In the genomic region with DNA sequence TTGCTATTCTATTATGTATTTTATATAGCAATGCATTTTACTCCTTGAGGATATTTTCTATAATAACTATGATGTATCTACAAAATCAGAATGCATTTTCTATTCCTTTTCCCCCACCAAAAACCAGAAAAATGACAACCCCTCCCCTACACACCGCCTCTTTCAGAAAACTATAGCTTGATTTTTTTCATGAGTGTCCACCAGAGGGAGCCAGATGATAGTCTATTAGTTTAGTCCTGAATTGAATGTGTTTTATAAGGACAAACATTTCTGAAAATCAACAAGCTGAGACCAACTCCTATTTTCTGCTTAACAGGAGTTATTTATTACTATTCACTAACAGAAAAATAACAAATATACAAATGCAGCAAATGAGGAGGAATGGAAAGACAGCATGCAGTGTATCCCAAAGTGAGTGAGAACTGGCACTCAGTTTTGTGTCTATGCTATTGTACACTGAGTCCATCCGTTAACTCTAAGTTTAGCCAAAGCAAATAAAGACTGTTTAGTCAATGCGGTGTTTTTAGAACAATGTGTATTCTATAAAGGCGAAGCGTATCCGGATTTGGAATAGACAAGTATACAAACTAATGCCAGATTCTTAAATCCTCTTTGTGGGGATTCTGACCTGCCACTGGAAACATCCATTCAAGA, we compare ENCODE assay signal across 8 cellular contexts.
DNase-seq lines count a peak whose midpoint lies in the region; ATAC-seq and TF ChIP-seq lines count a peak whose summit lies in the region.

No MANE protein-coding gene starts in this region.

- no peak overlapping the region for H3K27ac Mint-ChIP-seq in stimulated activated naive CD8-positive, alpha-beta T cell treated with anti-CD3 and anti-CD28 coated beads, Interleukin-15, amount 100 ng/mL, for 72 hours

- no peaks in the 10 kb centered on the region for H4K20me1 ChIP-seq in PC-3 (ENCODE audit: low read length)

- peaks cover 7% of the 10 kb centered on the region for H3K4me1 ChIP-seq in PC-3 (ENCODE audit: insufficient read depth, low read length)

- H3K9me2 ChIP-seq in PC-3 (replicated peaks; ENCODE audit: low read length): no peaks in the 10 kb centered on the region

- TF ChIP-seq CTCF in PC-3 (conservative IDR thresholded peaks at IDR 0.05; ENCODE audit: low read depth, low read length): peak; percentile 88

- no peaks in the 10 kb centered on the region for H3F3A ChIP-seq in PC-3 (ENCODE audit: low read length, unreplicated experiment)

- intact Hi-C loops in PC-3 (cut with micrococcal nuclease): loop anchor here (1.0 to 10.0 kb wide), 5 partner anchors 154 to 862 kb away; partner anchors contain the start of genes EEIG2 and SLC25A24

- H3K4me3 ChIP-seq in PC-3 (ENCODE audit: low read length): no peak overlapping the region

- no peak overlapping the region for H3K27ac ChIP-seq in PC-3 (ENCODE audit: low read length)

- no peaks in the 10 kb centered on the region for H3K36me3 ChIP-seq in PC-3 (ENCODE audit: low read depth, low read length)

- H2AFZ ChIP-seq in PC-3 (ENCODE audit: low read length): no peak overlapping the region

- no peak overlapping the region for H3K4me2 ChIP-seq in PC-3 (ENCODE audit: low read length)

- no peaks in the 10 kb centered on the region for H3K27me3 ChIP-seq in PC-3 (ENCODE audit: low read length)

- POLR2A ChIA-PET in PC-3 (lab: Charles Lee; ENCODE audit: unreplicated experiment): interaction anchor here (0.6 kb wide), 1 partner anchor 343 kb away, joined by 5 read pairs; no protein-coding TSS in a partner anchor

- H3K9ac ChIP-seq in PC-3 (ENCODE audit: low read length): no peak overlapping the region

- H3K9me3 ChIP-seq in PC-3 (ENCODE audit: low read length): no peaks in the 10 kb centered on the region

- DNase-seq in NCI-H2081 (lab: John Stamatoyannopoulos, UW): peak; percentile 39 to 40
- DNase-seq in NCI-H2081 treated with DMSO at 0.1 percent for 48 hours (lab: John Stamatoyannopoulos, UW): no peak
- DNase-seq in HS-27A (ENCODE audit: low read depth): peak; percentile 27
- peak; percentile 76 for DNase-seq in PC-3
- DNase-seq in brain pericyte (ENCODE audit: low read depth, low spot score): peak; percentile 7
- peak; percentile 38 for DNase-seq in kidney glomerular epithelial cell (lab: John Stamatoyannopoulos, UW)
- peak; percentile 32 to 36 for DNase-seq in stimulated activated naive CD8-positive, alpha-beta T cell treated with anti-CD3 and anti-CD28 coated beads, Interleukin-15, amount 100 ng/mL, for 72 hours
- DNase-seq in GM19238 (ENCODE audit: insufficient read length, low spot score): no peak

- H3K27me3 Mint-ChIP-seq in stimulated activated naive CD8-positive, alpha-beta T cell treated with anti-CD3 and anti-CD28 coated beads, Interleukin-15, amount 100 ng/mL, for 72 hours: no peaks in the 10 kb centered on the region

- BruUV-seq in PC-3 (replicated peaks; lab: Mats Ljungman, UMichigan): no TSS peak

- ATAC-seq in PC-3: peak; percentile 86
- no peak for ATAC-seq in stimulated activated naive CD8-positive, alpha-beta T cell treated with anti-CD3 and anti-CD28 coated beads, Interleukin-15, amount 100 ng/mL, for 72 hours

- H3K9me3 Mint-ChIP-seq in stimulated activated naive CD8-positive, alpha-beta T cell treated with anti-CD3 and anti-CD28 coated beads, Interleukin-15, amount 100 ng/mL, for 72 hours: no peaks in the 10 kb centered on the region

- H3K79me2 ChIP-seq in PC-3 (ENCODE audit: low read length): no peaks in the 10 kb centered on the region

- H3K4me1 Mint-ChIP-seq in stimulated activated naive CD8-positive, alpha-beta T cell treated with anti-CD3 and anti-CD28 coated beads, Interleukin-15, amount 100 ng/mL, for 72 hours: peaks cover 33% of the 10 kb centered on the region

- CTCF ChIA-PET in PC-3 (lab: Charles Lee): interaction anchor here (0.6 to 2.9 kb wide), 5 partner anchors 20 to 861 kb away, joined by 3 to 59 read pairs (median 6); partner anchors contain the start of gene SLC25A24

- no peak overlapping the region for H3K4me3 Mint-ChIP-seq in stimulated activated naive CD8-positive, alpha-beta T cell treated with anti-CD3 and anti-CD28 coated beads, Interleukin-15, amount 100 ng/mL, for 72 hours

Comparison
In these comparisons a context has a peak if more than half of its experiments do, and no peak if none do; other contexts are left out.
1. DNase-seq: peak in NCI-H2081 (2 of 2), HS-27A (single experiment), PC-3 (single experiment), brain pericyte (single experiment), kidney glomerular epithelial cell (single experiment) and stimulated activated naive CD8-positive, alpha-beta T cell treated with anti-CD3 and anti-CD28 coated beads, Interleukin-15, amount 100 ng/mL, for 72 hours (2 of 2); none in NCI-H2081 treated with DMSO at 0.1 percent for 48 hours (single experiment) and GM19238 (single experiment).